In the genomic region with DNA sequence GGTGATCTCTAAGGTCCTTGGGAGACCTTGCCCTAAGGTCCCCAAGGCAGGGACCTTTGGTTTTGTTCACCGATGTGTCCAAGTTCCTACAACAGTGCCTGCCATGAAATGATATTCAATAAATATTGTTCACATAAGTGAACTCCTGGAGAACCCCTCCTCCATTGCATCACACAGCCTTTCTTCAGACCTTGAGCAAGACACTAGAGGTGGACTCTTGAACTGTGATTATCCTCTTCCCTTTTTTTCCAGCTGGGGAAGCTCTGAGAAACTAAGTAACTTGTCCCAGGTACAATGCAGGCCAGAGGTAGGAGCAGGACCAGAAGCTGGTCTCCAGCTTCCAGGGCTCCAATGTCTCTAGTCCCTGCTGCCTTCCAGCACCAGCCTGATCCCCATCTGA, we compare ENCODE assay signal across 25 cellular contexts.
"Had no signal": no experiment of that assay in that cellular context is flagged by ENCODE, and none has a peak within 500 bp of the region (broad histone marks: within the 10 kb centered on the region; RNA-seq: fewer than 3 reads in every experiment).

No MANE protein-coding gene starts in this region.

- ATAC-seq: activated T-helper 17 cell treated with anti-CD3 and anti-CD28 coated beads, Interleukin-2, amount 50 U/mL, for 72 hours; effector memory CD8-positive, alpha-beta T cell; gastrocnemius medialis; left cardiac atrium; natural killer cell treated with Interleukin-12 subunit alpha and Interleukin-12 subunit beta and Interleukin-15 and Interleukin-18, amount 100 ng/mL, for 72 hours; sciatic nerve; T-cell had no signal

- H3K27me3 ChIP-seq: colonic mucosa, esophagus muscularis mucosa, gastrocnemius medialis had no signal

- H3K4me3 ChIP-seq: colonic mucosa, dorsolateral prefrontal cortex, esophagus muscularis mucosa, gastrocnemius medialis, smooth muscle cell, thoracic aorta had no signal

- H3K27ac ChIP-seq: colonic mucosa, dorsolateral prefrontal cortex, esophagus muscularis mucosa, gastrocnemius medialis, parathyroid adenoma, thoracic aorta, WERI-Rb-1 had no signal

- H3K9ac ChIP-seq: parathyroid adenoma had no signal

- H2AFZ ChIP-seq: parathyroid adenoma had no signal

- H3K9me3 ChIP-seq: colonic mucosa, esophagus muscularis mucosa, gastrocnemius medialis, thoracic aorta had no signal

- H3K36me3 Mint-ChIP-seq: activated naive CD8-positive, alpha-beta T cell treated with anti-CD3 and anti-CD28 coated beads for 36 hours; natural killer cell treated with Interleukin-12 subunit alpha and Interleukin-12 subunit beta and Interleukin-15 and Interleukin-18, amount 100 ng/mL, for 72 hours; T-cell had no signal

- H3K9me3 Mint-ChIP-seq: activated naive CD8-positive, alpha-beta T cell treated with anti-CD3 and anti-CD28 coated beads for 36 hours; activated T-helper 17 cell treated with anti-CD3 and anti-CD28 coated beads, Interleukin-2, amount 50 U/mL, for 72 hours; effector memory CD8-positive, alpha-beta T cell; natural killer cell treated with Interleukin-12 subunit alpha and Interleukin-12 subunit beta and Interleukin-15 and Interleukin-18, amount 100 ng/mL, for 72 hours; T-cell; T-helper 2 cell treated with Interferon-gamma antibody and Interleukin-4, amounts not matched to agents 5 μg/mL and 100 μg/mL, for 36 hours had no signal

- H3K27ac Mint-ChIP-seq: activated naive CD8-positive, alpha-beta T cell treated with anti-CD3 and anti-CD28 coated beads for 36 hours; activated T-helper 17 cell treated with anti-CD3 and anti-CD28 coated beads, Interleukin-2, amount 50 U/mL, for 72 hours; effector memory CD8-positive, alpha-beta T cell; natural killer cell treated with Interleukin-12 subunit alpha and Interleukin-12 subunit beta and Interleukin-15 and Interleukin-18, amount 100 ng/mL, for 72 hours; T-cell; T-helper 2 cell treated with Interferon-gamma antibody and Interleukin-4, amounts not matched to agents 5 μg/mL and 100 μg/mL, for 36 hours had no signal

- H3K36me3 ChIP-seq: colonic mucosa, esophagus muscularis mucosa, gastrocnemius medialis, thoracic aorta, WERI-Rb-1 had no signal

- H3K79me2 ChIP-seq: parathyroid adenoma had no signal

- DNase-seq: activated CD4-positive, alpha-beta T cell treated with anti-CD3 and anti-CD28 coated beads for 1 hour; activated CD4-positive, alpha-beta T cell treated with anti-CD3 and anti-CD28 coated beads, Interleukin-2, amount 50 U/mL, for 1 hour; activated naive CD8-positive, alpha-beta T cell treated with anti-CD3 and anti-CD28 coated beads for 36 hours; activated T-cell treated with anti-CD3 and anti-CD28 coated beads, Interleukin-2, amount 50 U/mL, for 1 hour; amniotic stem cell; colonic mucosa; dorsolateral prefrontal cortex; effector memory CD8-positive, alpha-beta T cell; gastrocnemius medialis; hypothalamus; left cardiac atrium; midbrain; stimulated activated CD4-positive, alpha-beta T cell treated with anti-CD3 and anti-CD28 coated beads, Interleukin-15, amount 100 ng/mL, for 24 hours; stimulated activated CD4-positive, alpha-beta T cell treated with anti-CD3 and anti-CD28 coated beads, Interleukin-4, amount 100 ng/mL, for 1 hour; stimulated activated naive CD4-positive, alpha-beta T cell treated with Interleukin-2 at 50 U/mL for 16 hours; T-cell; WERI-Rb-1 had no signal

- H3K4me3 Mint-ChIP-seq: activated naive CD8-positive, alpha-beta T cell treated with anti-CD3 and anti-CD28 coated beads for 36 hours; activated T-helper 17 cell treated with anti-CD3 and anti-CD28 coated beads, Interleukin-2, amount 50 U/mL, for 72 hours; effector memory CD8-positive, alpha-beta T cell; natural killer cell treated with Interleukin-12 subunit alpha and Interleukin-12 subunit beta and Interleukin-15 and Interleukin-18, amount 100 ng/mL, for 72 hours; T-cell; T-helper 2 cell treated with Interferon-gamma antibody and Interleukin-4, amounts not matched to agents 5 μg/mL and 100 μg/mL, for 36 hours had no signal

- H3K4me1 ChIP-seq: colonic mucosa, esophagus muscularis mucosa, gastrocnemius medialis, parathyroid adenoma had no signal

- H3K4me2 ChIP-seq: smooth muscle cell had no signal
